Comparison of ENCODE assay signal across 9 cellular contexts in the genomic region with DNA sequence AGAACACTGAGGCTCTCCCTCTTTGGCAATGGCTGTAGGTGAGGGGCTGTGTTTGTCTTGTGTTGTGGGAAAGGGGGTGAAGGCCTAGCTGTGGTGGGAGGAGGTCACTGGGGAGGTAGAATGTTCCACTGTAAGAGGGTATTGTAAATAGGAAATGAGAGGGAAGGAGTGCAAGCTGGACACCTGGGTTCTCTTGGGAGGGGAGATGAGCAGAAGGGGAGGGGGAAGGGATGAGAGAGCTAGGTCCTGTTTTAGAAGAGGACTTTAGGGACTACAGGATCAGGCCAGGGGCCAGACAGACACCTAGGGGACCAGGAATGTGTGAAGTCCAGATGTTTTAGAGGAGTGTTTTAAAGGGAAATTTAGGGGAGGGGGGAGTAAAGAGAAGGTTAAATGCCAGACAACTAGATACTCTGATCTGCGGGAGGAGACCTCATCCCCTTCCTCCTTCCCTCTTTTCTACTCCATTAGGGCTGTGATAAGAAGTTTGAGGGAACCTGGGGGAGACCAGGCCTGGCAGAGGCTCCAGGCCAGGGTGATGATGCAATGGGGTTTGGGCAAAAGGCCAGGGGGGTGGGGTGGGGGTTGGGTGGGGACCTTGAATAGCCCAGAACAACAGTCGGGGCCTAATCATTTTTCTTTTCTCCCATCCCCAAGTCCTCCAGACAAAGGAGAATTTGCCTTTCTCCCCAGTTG. TPM values are rescaled to one million over a fixed set of nuclear protein-coding genes. Genes with fewer than 3 reads are reported as not detected.
DNase-seq lines count a peak whose midpoint lies in the region; ATAC-seq, FAIRE-seq and TF ChIP-seq lines count a peak whose summit lies in the region.
"Had no signal": no experiment of that assay in that cellular context is flagged by ENCODE, and none has a peak within 500 bp of the region (broad histone marks: within the 10 kb centered on the region; RNA-seq: fewer than 3 reads in every experiment).

No MANE protein-coding gene starts in this region.

- H4K20me1 ChIP-seq in endothelial cell of umbilical vein (replicated peaks; ENCODE audit: control insufficient read depth, extremely low read depth, insufficient read depth, low read length), result no peaks in the 10 kb centered on the region

- no peak for ATAC-seq in psoas muscle

- FAIRE-seq in endothelial cell of umbilical vein (lab: Jason Lieb, UNC), result no peak

- peak overlapping the region; percentile 73 for H3K9ac ChIP-seq in endothelial cell of umbilical vein (replicated peaks; ENCODE audit: extremely low read depth, insufficient read depth, low read length)

- DNase-seq in Caco-2 (no peak), SJCRH30 (no peak), endothelial cell of umbilical vein (ENCODE audit: low read depth, low spot score) (no peak), psoas muscle (no peak), HEK293T (ENCODE audit: extremely low spot score) (no peak), glomerular visceral epithelial cell (ENCODE audit: extremely low spot score) (no peak), activated gamma-delta T cell treated with Interleukin-2 at 50 U/mL for 16 hours (no peak), NCI-H345 treated with DMSO at 0.1 percent for 48 hours (lab: John Stamatoyannopoulos, UW; ENCODE audit: unreplicated experiment) (no peak)

- H3K4me1 ChIP-seq in Caco-2, result peaks cover 5% of the 10 kb centered on the region; the same call in 1 of the 2 replicates
- H3K4me1 ChIP-seq in SJCRH30, result peaks cover 19% of the 10 kb centered on the region
- peaks cover 69% of the 10 kb centered on the region for H3K4me1 ChIP-seq in endothelial cell of umbilical vein (ENCODE audit: control insufficient read depth, extremely low read depth, insufficient read depth, low read length)
- H3K4me1 ChIP-seq in psoas muscle, result peaks cover 53% of the 10 kb centered on the region

- H3K9me1 ChIP-seq in endothelial cell of umbilical vein (replicated peaks; ENCODE audit: control insufficient read depth, extremely low read depth, insufficient read depth, low read length), result no peaks in the 10 kb centered on the region

- peaks cover 10% of the 10 kb centered on the region for H3K4me1 Mint-ChIP-seq in Caco-2 (ENCODE audit: low read depth, unreplicated experiment)

- H3K9me3 Mint-ChIP-seq in Caco-2 (ENCODE audit: unreplicated experiment), result no peaks in the 10 kb centered on the region

- H3K27ac Mint-ChIP-seq in Caco-2 (ENCODE audit: unreplicated experiment), result no peak overlapping the region

- POLR2A ChIA-PET in Caco-2 (lab: Charles Lee), result interaction anchor here (0.6 kb wide), 2 partner anchors 11 to 104 kb away, joined by 3 to 5 read pairs; no protein-coding TSS in a partner anchor
- POLR2A ChIA-PET in endothelial cell of umbilical vein (lab: Charles Lee), result interaction anchor here (3.9 to 8.7 kb wide), 2 partner anchors 11 to 15 kb away, joined by 23 to 60 read pairs; no protein-coding TSS in a partner anchor
- POLR2A ChIA-PET in HEK293T (lab: Yijun Ruan, JAX), result interaction anchor here (1.0 to 2.5 kb wide), 5 partner anchors 11 to 137 kb away, joined by 3 to 9 read pairs (median 6); a partner anchor contains a TSS

- dilution Hi-C loops in endothelial cell of umbilical vein (cut with MboI; ENCODE audit: extremely low pct_ligation_motif_present, low sequenced_read_pairs), result no loop called here

- H3K9me3 ChIP-seq in Caco-2 (no peaks in the 10 kb centered on the region), SJCRH30 (replicated peaks) (no peaks in the 10 kb centered on the region), endothelial cell of umbilical vein (replicated peaks; ENCODE audit: control insufficient read depth, insufficient read depth, low read length) (no peaks in the 10 kb centered on the region), psoas muscle (no peaks in the 10 kb centered on the region)

- no peaks in the 10 kb centered on the region for H3K36me3 Mint-ChIP-seq in Caco-2 (ENCODE audit: insufficient read depth, unreplicated experiment)

- H3K36me3 ChIP-seq in Caco-2 (ENCODE audit: control insufficient read depth, insufficient read depth, low read length) (no peaks in the 10 kb centered on the region; the same call in 1 of the 2 replicates), SJCRH30 (no peaks in the 10 kb centered on the region), endothelial cell of umbilical vein (ENCODE audit: control insufficient read depth in 2 of 2, extremely low read depth in 1 of 2, insufficient read depth in 2 of 2, low read length in 2 of 2) (peaks cover 9% of the 10 kb centered on the region in 2 experiments), psoas muscle (ENCODE audit: insufficient read depth in 1 of 2, low read depth in 1 of 2) (no peaks in the 10 kb centered on the region)

- peaks cover 81% of the 10 kb centered on the region for H3K79me2 ChIP-seq in endothelial cell of umbilical vein (ENCODE audit: control insufficient read depth, insufficient read depth, low read length)

- H3K4me3 ChIP-seq in Caco-2 (ENCODE audit: low read depth, low read length) (no peak overlapping the region), SJCRH30 (peak overlapping the region; percentile 100), endothelial cell of umbilical vein (replicated peaks in 1 of 3; ENCODE audit: insufficient read depth in 1 of 3, low read depth in 1 of 3, low read length in 3 of 3) (peak overlapping the region; percentile 65 to 97 (median 83)), psoas muscle (peak overlapping the region; percentile 83)

- peak overlapping the region; percentile 98 for H3K4me2 ChIP-seq in endothelial cell of umbilical vein (ENCODE audit: insufficient read depth, low read length)

- H3K27me3 ChIP-seq in Caco-2 (replicated peaks; ENCODE audit: control insufficient read depth, insufficient read depth, low read length) (no peaks in the 10 kb centered on the region), SJCRH30 (no peaks in the 10 kb centered on the region), endothelial cell of umbilical vein (ENCODE audit: control insufficient read depth in 2 of 2, insufficient read depth in 2 of 2, low read length in 2 of 2) (no peaks in the 10 kb centered on the region), psoas muscle (ENCODE audit: insufficient read depth in 3 of 3, low read length in 2 of 3) (peaks cover 0 to 2% (median 0%) of the 10 kb centered on the region in 3 donors)

- WGBS in psoas muscle, 3 donors, result 40 to 54% (median 48%) methylated on average over 2 of the region's 2 CpGs

- H3K4me3 Mint-ChIP-seq in Caco-2 (ENCODE audit: unreplicated experiment), result peak overlapping the region; percentile 27

- no peak for TF ChIP-seq CTCF in Caco-2 (IDR thresholded peaks at IDR 0.05; ENCODE audit: insufficient read depth in 1 of 2, low read depth in 1 of 2, low read length in 1 of 2, severe bottlenecking in 1 of 2, unreplicated experiment in 1 of 2)
- no peak for TF ChIP-seq CTCF in endothelial cell of umbilical vein (IDR thresholded peaks at IDR 0.05; ENCODE audit: extremely low read depth in 1 of 2, insufficient read depth in 1 of 2, low read depth in 1 of 2, low read length in 2 of 2)
- TF ChIP-seq CTCF in psoas muscle (IDR thresholded peaks at IDR 0.05), result no peak

- intact Hi-C loops in Caco-2 (cut with micrococcal nuclease; ENCODE audit: unreplicated experiment) (no loop called here), endothelial cell of umbilical vein (cut with micrococcal nuclease) (no loop called here), psoas muscle (cut with DNase I) (no loop called here)

- no peak overlapping the region for H3K27ac ChIP-seq in SJCRH30
- H3K27ac ChIP-seq in endothelial cell of umbilical vein (ENCODE audit: insufficient read depth, low read depth, low read length), result peak overlapping the region; percentile 79
- H3K27ac ChIP-seq in psoas muscle, result peak overlapping the region; percentile 78

- no peak overlapping the region for H2AFZ ChIP-seq in endothelial cell of umbilical vein (ENCODE audit: low read depth, low read length)

- H3K27me3 Mint-ChIP-seq in Caco-2 (ENCODE audit: insufficient read depth, unreplicated experiment), result no peaks in the 10 kb centered on the region

- BruUV-seq in Caco-2 (replicated peaks; lab: Mats Ljungman, UMichigan), result no TSS peak
- BruUV-seq in endothelial cell of umbilical vein (replicated peaks; lab: Mats Ljungman, UMichigan), result TSS peak; percentile 21

- CTCF ChIA-PET in Caco-2 (lab: Charles Lee) (interaction anchor here (1.7 to 2.1 kb wide), 2 partner anchors 18 to 22 kb away, joined by 4 to 12 read pairs; no protein-coding TSS in a partner anchor), endothelial cell of umbilical vein (lab: Charles Lee) (interaction anchor here (1.6 to 11.8 kb wide), 6 partner anchors 10 to 27 kb away, joined by 3 to 221 read pairs (median 82); no protein-coding TSS in a partner anchor), HEK293T (lab: Yijun Ruan, JAX) (interaction anchor here (1.0 to 4.7 kb wide), 4 partner anchors 12 to 23 kb away, joined by 3 to 26 read pairs (median 12); no protein-coding TSS in a partner anchor)

- TF ChIP-seq POLR2A in endothelial cell of umbilical vein (IDR thresholded peaks at IDR 0.05; ENCODE audit: low read depth, low read length), result peak; percentile 2

RNA-seq across cellular contexts. Expression of a gene that starts 2.0 kb away (rescaled TPM):
- 17.3 and 22.3 TPM in 2 replicates for total RNA-seq in Caco-2 (2022)
- total RNA-seq in SJCRH30 (2014; rRNA removed; shearing (Covaris generic)), result 37.3 and 38.1 TPM in 2 replicates
- 938 and 994 TPM in 2 replicates for total RNA-seq in endothelial cell of umbilical vein
- polyA plus RNA-seq in endothelial cell of umbilical vein, result 657 and 731 TPM in 2 replicates
- 643 and 681 TPM in 2 replicates for polyA plus RNA-seq in endothelial cell of umbilical vein (2011; cell fraction: cytosol; rRNA removed)
- 771 and 889 TPM in 2 replicates for polyA plus RNA-seq in endothelial cell of umbilical vein (2011; cell fraction: nucleus; rRNA removed)
- polyA plus RNA-seq in endothelial cell of umbilical vein (2012), result 879 and 902 TPM in 2 replicates
- polyA minus RNA-seq in endothelial cell of umbilical vein, result 914 and 1,135 TPM in 2 replicates
- polyA minus RNA-seq in endothelial cell of umbilical vein (2011; cell fraction: cytosol; rRNA and poly(A)+ RNA removed), result 30.9 TPM
- 459 and 500 TPM in 2 replicates for polyA minus RNA-seq in endothelial cell of umbilical vein (2011; cell fraction: nucleus; rRNA and poly(A)+ RNA removed)
- total RNA-seq in psoas muscle, result 10 to 100 TPM; 24.0 to 80.3 (median 41.9) TPM
- 100 to 1,000 TPM in 1 of 3 donors, 10 to 100 TPM in 2; 13.7 to 244 (median 39.7) TPM for polyA plus RNA-seq in psoas muscle

RNA-seq across cellular contexts. Expression of a gene that starts 32.5 kb away (rescaled TPM):
- total RNA-seq in Caco-2 (2022), result 8.4 and 9.4 TPM in 2 replicates
- 12.7 and 13.2 TPM in 2 replicates for total RNA-seq in SJCRH30 (2014; rRNA removed; shearing (Covaris generic))
- 7.9 and 9.6 TPM in 2 replicates for total RNA-seq in endothelial cell of umbilical vein
- polyA plus RNA-seq in endothelial cell of umbilical vein, result 1.6 and 2.3 TPM in 2 replicates
- 1.6 and 2.1 TPM in 2 replicates for polyA plus RNA-seq in endothelial cell of umbilical vein (2011; cell fraction: cytosol; rRNA removed)
- polyA plus RNA-seq in endothelial cell of umbilical vein (2011; cell fraction: nucleus; rRNA removed), result 3.9 and 4.0 TPM in 2 replicates
- polyA plus RNA-seq in endothelial cell of umbilical vein (2012), result 5.2 and 7.8 TPM in 2 replicates
- 2.1 and 3.5 TPM in 2 replicates for polyA minus RNA-seq in endothelial cell of umbilical vein
- 8.5 TPM for polyA minus RNA-seq in endothelial cell of umbilical vein (2011; cell fraction: cytosol; rRNA and poly(A)+ RNA removed)
- polyA minus RNA-seq in endothelial cell of umbilical vein (2011; cell fraction: nucleus; rRNA and poly(A)+ RNA removed), result 2.3 and 4.6 TPM in 2 replicates
- 10 to 100 TPM; 25.5 to 85.8 (median 68.9) TPM for total RNA-seq in psoas muscle
- 10 to 100 TPM in 2 of 3 donors, 1 to 10 TPM in 1; 4.9 to 28.0 (median 24.5) TPM for polyA plus RNA-seq in psoas muscle

RNA-seq across cellular contexts. Expression of a gene that starts 52.8 kb away (rescaled TPM):
- total RNA-seq in Caco-2 (2022) (not detected in 2 replicates), endothelial cell of umbilical vein (not detected in 2 replicates), psoas muscle (under 1 TPM in 1 of 4 donors, not detected in 3; 0.40 TPM)
- not detected in 2 replicates for total RNA-seq in SJCRH30 (2014; rRNA removed; shearing (Covaris generic))
- polyA plus RNA-seq in endothelial cell of umbilical vein (0.08 TPM in 1 of 2 replicates, not detected in the other), psoas muscle (under 1 TPM in 1 of 3 donors, not detected in 2; 0.16 TPM)
- 0.03 TPM in 1 of 2 replicates, not detected in the other for polyA plus RNA-seq in endothelial cell of umbilical vein (2011; cell fraction: cytosol; rRNA removed)
- 0.48 and 0.63 TPM in 2 replicates for polyA plus RNA-seq in endothelial cell of umbilical vein (2011; cell fraction: nucleus; rRNA removed)
- polyA plus RNA-seq in endothelial cell of umbilical vein (2012), result not detected in 2 replicates
- polyA minus RNA-seq in endothelial cell of umbilical vein, result not detected in 2 replicates
- polyA minus RNA-seq in endothelial cell of umbilical vein (2011; cell fraction: cytosol; rRNA and poly(A)+ RNA removed), result not detected
- 0.38 and 0.48 TPM in 2 replicates for polyA minus RNA-seq in endothelial cell of umbilical vein (2011; cell fraction: nucleus; rRNA and poly(A)+ RNA removed)
- total RNA-seq: LHCN-M2 had no signal

RNA-seq across cellular contexts. Expression of a gene that starts 56.3 kb away (rescaled TPM):
- not detected in 2 replicates for total RNA-seq in Caco-2 (2022)
- total RNA-seq in SJCRH30 (2014; rRNA removed; shearing (Covaris generic)), result not detected in 2 replicates
- not detected in 2 replicates for total RNA-seq in endothelial cell of umbilical vein
- 14.1 and 15.4 TPM in 2 replicates for polyA plus RNA-seq in endothelial cell of umbilical vein
- 16.9 and 20.1 TPM in 2 replicates for polyA plus RNA-seq in endothelial cell of umbilical vein (2011; cell fraction: cytosol; rRNA removed)
- 8.5 and 10.2 TPM in 2 replicates for polyA plus RNA-seq in endothelial cell of umbilical vein (2011; cell fraction: nucleus; rRNA removed)
- not detected in 2 replicates for polyA plus RNA-seq in endothelial cell of umbilical vein (2012)
- polyA minus RNA-seq in endothelial cell of umbilical vein, result 7.6 and 14.7 TPM in 2 replicates
- polyA minus RNA-seq in endothelial cell of umbilical vein (2011; cell fraction: cytosol; rRNA and poly(A)+ RNA removed), result not detected
- polyA minus RNA-seq in endothelial cell of umbilical vein (2011; cell fraction: nucleus; rRNA and poly(A)+ RNA removed), result 3.0 and 5.3 TPM in 2 replicates
- under 1 TPM in 1 of 4 donors, not detected in 3; 0.94 TPM for total RNA-seq in psoas muscle
- not detected for polyA plus RNA-seq in psoas muscle
- total RNA-seq: LHCN-M2 had no signal

Comparison
In these comparisons a context has a peak if more than half of its experiments do, and no peak if none do; other contexts are left out.
1. RNA of a gene that starts 2.0 kb away (total RNA-seq): 938 to 994 TPM in endothelial cell of umbilical vein; 24.0 to 80.3 TPM in psoas muscle, 37.3 to 38.1 TPM in SJCRH30 and 17.3 to 22.3 TPM in Caco-2; every median in the first group is over 10 times any median in the second.